ENCODE assay signal across 29 cellular contexts in genomic region chr10:86075512-86075911, GRCh38.
"Had no signal": no experiment of that assay in that cellular context is flagged by ENCODE, and none has a peak within 500 bp of the region (broad histone marks: within the 10 kb centered on the region; RNA-seq: fewer than 3 reads in every experiment).

No MANE protein-coding gene starts in this region.

- H3K4me1 ChIP-seq: left lung, lower lobe of right lung, suprapubic skin, tibial artery, uterus had no signal

- DNase-seq: hypothalamus; immature natural killer cell; kidney; left colon; left lung; lower lobe of right lung; mammary epithelial cell; mesenchymal stem cell; naive thymus-derived CD8-positive, alpha-beta T cell; nucleus accumbens; ovary; right cardiac atrium; stimulated activated CD4-positive, alpha-beta T cell treated with anti-CD3 and anti-CD28 coated beads, Interleukin-12 subunit alpha, Interleukin-12 subunit beta, amount 100 ng/mL, for 4 hours; stimulated activated CD4-positive, alpha-beta T cell treated with anti-CD3 and anti-CD28 coated beads, Interleukin-15, amount 100 ng/mL, for 24 hours; stimulated activated CD4-positive, alpha-beta T cell treated with anti-CD3 and anti-CD28 coated beads, Interleukin-2, amount 100 ng/mL, for 24 hours; stimulated activated CD4-positive, alpha-beta T cell treated with anti-CD3 and anti-CD28 coated beads, Interleukin-4, amount 100 ng/mL, for 1 hour; stimulated activated naive B cell treated with anti-CD40 and anti-IgM and Interleukin-4, amounts not matched to agents 10 μg/mL and 1 μg/mL and 100 μg/mL, for 72 hours; stimulated activated naive CD8-positive, alpha-beta T cell treated with anti-CD3 and anti-CD28 coated beads, Interleukin-15, Interleukin-2, amounts not matched to agents 100 U/mL and 50 U/mL, for 24 hours; tibial artery; trophoblast cell; uterus had no signal

- H3K4me1 Mint-ChIP-seq: immature natural killer cell; naive thymus-derived CD8-positive, alpha-beta T cell; neural crest cell had no signal

- H3K27ac Mint-ChIP-seq: immature natural killer cell; naive thymus-derived CD8-positive, alpha-beta T cell; nephron; progenitor cell of endocrine pancreas; stimulated activated naive B cell treated with anti-CD40 and anti-IgM and Interleukin-4, amounts not matched to agents 10 μg/mL and 1 μg/mL and 100 μg/mL, for 72 hours had no signal

- H3K36me3 Mint-ChIP-seq: immature natural killer cell; naive thymus-derived CD8-positive, alpha-beta T cell; stimulated activated naive B cell treated with anti-CD40 and anti-IgM and Interleukin-4, amounts not matched to agents 10 μg/mL and 1 μg/mL and 100 μg/mL, for 72 hours had no signal

- ATAC-seq: left colon; left lung; lower lobe of right lung; naive thymus-derived CD8-positive, alpha-beta T cell; right cardiac atrium; sciatic nerve; stimulated activated naive B cell treated with anti-CD40 and anti-IgM and Interleukin-4, amounts not matched to agents 10 μg/mL and 1 μg/mL and 100 μg/mL, for 72 hours; stimulated activated naive CD8-positive, alpha-beta T cell treated with anti-CD3 and anti-CD28 coated beads, Interleukin-15, Interleukin-2, amounts not matched to agents 100 U/mL and 50 U/mL, for 24 hours had no signal

- H3K4me3 Mint-ChIP-seq: immature natural killer cell; naive thymus-derived CD8-positive, alpha-beta T cell; nephron; neural crest cell; stimulated activated naive B cell treated with anti-CD40 and anti-IgM and Interleukin-4, amounts not matched to agents 10 μg/mL and 1 μg/mL and 100 μg/mL, for 72 hours had no signal

- H3K4me3 ChIP-seq: left lung, lower lobe of right lung, ovary, skin epidermis, suprapubic skin, thoracic aorta, tibial artery, uterus had no signal

- FAIRE-seq: islet of Langerhans, kidney had no signal

- H3K9me3 ChIP-seq: left lung, lower lobe of right lung, ovary, suprapubic skin, thoracic aorta, tibial artery, uterus had no signal

- H3K36me3 ChIP-seq: left lung, lower lobe of right lung, ovary, suprapubic skin, thoracic aorta, tibial artery, uterus had no signal

- H3K9me3 Mint-ChIP-seq: immature natural killer cell, nephron, neural crest cell had no signal

- H3K27me3 ChIP-seq: left lung, ovary, tibial artery, uterus had no signal

- H3K27ac ChIP-seq: left lung, lower lobe of right lung, ovary, skin epidermis, suprapubic skin, thoracic aorta, tibial artery, uterus had no signal
